ENCODE assay signal across 8 cellular contexts in the genomic region with DNA sequence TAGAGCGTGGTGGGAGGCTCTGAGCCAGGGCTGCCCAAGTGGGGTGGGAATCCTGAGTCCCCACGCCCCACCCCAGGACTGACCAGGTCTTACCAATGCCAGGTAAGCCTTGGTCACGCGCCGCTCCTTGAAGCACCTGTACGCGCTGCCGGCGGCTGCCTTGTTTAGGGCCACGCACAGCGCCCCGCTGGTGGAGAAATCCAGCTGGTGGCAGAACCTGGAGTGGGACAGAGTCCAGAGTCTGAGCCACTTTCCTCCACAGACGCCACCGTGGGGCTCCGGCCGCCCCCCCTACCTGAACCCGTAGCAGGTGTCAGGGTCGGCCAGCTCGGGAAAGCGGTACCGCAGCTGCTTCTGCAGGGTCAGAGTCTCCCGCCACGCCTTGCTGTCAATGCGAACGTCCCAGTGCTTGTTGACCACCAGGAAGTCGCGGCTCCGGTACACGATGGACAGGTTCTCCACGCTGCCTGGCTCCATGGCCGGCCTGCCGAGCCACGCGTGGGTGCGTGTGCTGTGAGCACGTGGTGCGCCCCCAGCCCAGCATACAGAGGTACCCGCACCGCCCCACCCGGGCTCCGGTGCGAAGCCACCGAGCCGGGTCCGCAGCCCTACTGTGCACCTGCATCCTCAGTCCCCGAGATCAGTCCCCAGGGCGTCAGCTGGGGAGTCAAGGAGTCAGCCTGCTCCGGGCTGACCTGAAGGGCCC. TPM values are rescaled to one million over a fixed set of nuclear protein-coding genes. Genes with fewer than 3 reads are reported as not detected.
A peak's percentile ranks its signal among the peaks of the same experiment; 100 is the strongest.
DNase-seq lines count a peak whose midpoint lies in the region; ATAC-seq, FAIRE-seq and TF ChIP-seq lines count a peak whose summit lies in the region.

No MANE protein-coding gene starts in this region.

- H3K4me3 ChIP-seq in A549 (peak overlapping the region; percentile 93), HFF-Myc (replicated peaks; ENCODE audit: low read depth, low read length) (peak overlapping the region; percentile 91), astrocyte of the cerebellum (ENCODE audit: low read depth, low read length) (peak overlapping the region; percentile 91), mesodermal cell (ENCODE audit: extremely low read depth, insufficient read depth, low read length, poor library complexity, severe bottlenecking) (peak overlapping the region; percentile 83)

- TF ChIP-seq RAD21 in A549 (conservative IDR thresholded peaks at IDR 0.05 in 1 of 2, IDR thresholded peaks at IDR 0.05 in 1 of 2): no peak

- peaks cover 52% of the 10 kb centered on the region for H3K36me3 ChIP-seq in mesodermal cell (ENCODE audit: control insufficient read depth, insufficient read depth, low read length)

- CTCF ChIA-PET in A549 (lab: Yijun Ruan, JAX): interaction anchor here (0.6 to 10.1 kb wide), 11 partner anchors 9 to 240 kb away, joined by 3 to 205 read pairs (median 27); a partner anchor contains a TSS

- H3K4me1 ChIP-seq in A549 (peaks cover 27% of the 10 kb centered on the region), mesodermal cell (ENCODE audit: control insufficient read depth, insufficient read depth, low read length, poor library complexity, severe bottlenecking) (no peaks in the 10 kb centered on the region)

- TF ChIP-seq POLR2A in A549 (IDR thresholded peaks at IDR 0.05; ENCODE audit: low read length): no peak

- no peak for FAIRE-seq in A549 (lab: Jason Lieb, UNC)

- H3K4me2 ChIP-seq in A549: peak overlapping the region; percentile 100

- POLR2A ChIA-PET in A549 (lab: Yijun Ruan, JAX): interaction anchor here (1.3 to 1.8 kb wide), 3 partner anchors 16 to 81 kb away, joined by 3 to 8 read pairs (median 5); a partner anchor contains a TSS

- WGBS in A549 (ENCODE audit: missing lambda C conversion rate): 56% methylated on average over 24 of the region's 48 CpGs
- WGBS in mesodermal cell (ENCODE audit: insufficient coverage in 2 of 2), 2 experiments: 51% methylated on average over 38 to 46 of the region's 48 CpGs

- H3K9me3 ChIP-seq in A549 (no peaks in the 10 kb centered on the region), mesodermal cell (ENCODE audit: control insufficient read depth, low read length) (no peaks in the 10 kb centered on the region)

- TF ChIP-seq CTCF in A549 (IDR thresholded peaks at IDR 0.05) (no peak), HFF-Myc (IDR thresholded peaks at IDR 0.05; ENCODE audit: low read depth, low read length, missing control alignments) (no peak), astrocyte of the cerebellum (IDR thresholded peaks at IDR 0.05; ENCODE audit: low read depth, low read length, missing control alignments) (no peak)

- DNase-seq in A549 (ENCODE audit: low read depth in 1 of 2, low spot score in 1 of 2) (no peak), HFF-Myc (ENCODE audit: extremely low read depth, low read depth) (no peak), astrocyte of the cerebellum (ENCODE audit: low read depth) (no peak), NCI-H1694 treated with DMSO at 0.1 percent for 48 hours (lab: John Stamatoyannopoulos, UW) (no peak), GOT3 (lab: John Stamatoyannopoulos, UW) (no peak), activated gamma-delta T cell (lab: John Stamatoyannopoulos, UW) (no peak)
- DNase-seq in effector CD4-positive, alpha-beta T cell: no peak

- TF ChIP-seq EP300 in A549 (IDR thresholded peaks at IDR 0.05): no peak

- in situ Hi-C loops in astrocyte of the cerebellum (cut with HindIII; ENCODE audit: low sequenced_read_pairs): no loop called here

- ATAC-seq in A549: peak; percentile 0 to 2; a peak in 1 of 6 replicates

- H3K27ac ChIP-seq in A549 (peak overlapping the region; percentile 84 to 92), mesodermal cell (ENCODE audit: low read depth, low read length, severe bottlenecking) (no peak overlapping the region)

TF ChIP-seq in A549, 52 proteins besides CTCF, POLR2A, EP300 and RAD21:
- TF ChIP-seq, protein P1, sequence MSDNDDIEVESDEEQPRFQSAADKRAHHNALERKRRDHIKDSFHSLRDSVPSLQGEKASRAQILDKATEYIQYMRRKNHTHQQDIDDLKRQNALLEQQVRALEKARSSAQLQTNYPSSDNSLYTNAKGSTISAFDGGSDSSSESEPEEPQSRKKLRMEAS (IDR thresholded peaks at IDR 0.05): peak; percentile 55; the same call in 1 of the 2 replicates
- TF ChIP-seq FOSL2 (IDR thresholded peaks at IDR 0.05) (no peak), FOSL2 (CRISPR knock-in tag; IDR thresholded peaks at IDR 0.05) (no peak), BHLHE40 (IDR thresholded peaks at IDR 0.05; ENCODE audit: low read depth, low read length) (no peak), SREBF2 (IDR thresholded peaks at IDR 0.05) (no peak)

RNA-seq across cellular contexts. Expression of a gene that starts 0.8 kb away (rescaled TPM):
- polyA plus RNA-seq in A549 (2011; rRNA removed): 10.6 and 10.8 TPM in 2 replicates
- polyA plus RNA-seq in A549 (2012; cell fraction: cytosol; rRNA removed): 39.4 and 56.4 TPM in 2 replicates
- polyA plus RNA-seq in A549 (2012; cell fraction: nucleus; rRNA removed): 69.2 and 88.7 TPM in 2 replicates
- polyA plus RNA-seq in A549 (2017; fragmentation: RNase III; extraction: RNeasy Plus Mini Kit Qiagen cat#74134 plus additional on column Dnase treatment): 26.9 to 29.3 TPM (median 29.0 TPM) in 3 replicates
- polyA minus RNA-seq in A549 (2011; rRNA and poly(A)+ RNA removed): 8.6 and 10.2 TPM in 2 replicates
- polyA plus RNA-seq in mesodermal cell (2013, experiment 1 of 2): 16.5 TPM
- polyA plus RNA-seq in mesodermal cell (2013, experiment 2 of 2): 14.0 TPM

RNA-seq across cellular contexts. Expression of a gene that starts 1.0 kb away (rescaled TPM):
- polyA plus RNA-seq in A549 (2011; rRNA removed) (4.8 and 5.1 TPM in 2 replicates), A549 (2017; fragmentation: RNase III; extraction: RNeasy Plus Mini Kit Qiagen cat#74134 plus additional on column Dnase treatment) (32.5 to 36.7 TPM (median 33.8 TPM) in 3 replicates)
- polyA plus RNA-seq in A549 (2012; cell fraction: cytosol; rRNA removed): 37.0 and 43.6 TPM in 2 replicates
- 376 and 424 TPM in 2 replicates for polyA plus RNA-seq in A549 (2012; cell fraction: nucleus; rRNA removed)
- 1.9 and 4.8 TPM in 2 replicates for polyA minus RNA-seq in A549 (2011; rRNA and poly(A)+ RNA removed)
- 36.2 TPM for polyA plus RNA-seq in mesodermal cell (2013, experiment 1 of 2)
- polyA plus RNA-seq in mesodermal cell (2013, experiment 2 of 2): 36.7 TPM

RNA-seq across cellular contexts. Expression of a gene that starts 13.1 kb away (rescaled TPM):
- polyA plus RNA-seq in A549 (2011; rRNA removed) (not detected in 2 replicates), A549 (2017; fragmentation: RNase III; extraction: RNeasy Plus Mini Kit Qiagen cat#74134 plus additional on column Dnase treatment) (0.09 TPM in 1 of 3 replicates, not detected in the others)
- polyA plus RNA-seq in A549 (2012; cell fraction: cytosol; rRNA removed): not detected in 2 replicates
- not detected in 2 replicates for polyA plus RNA-seq in A549 (2012; cell fraction: nucleus; rRNA removed)
- not detected in 2 replicates for polyA minus RNA-seq in A549 (2011; rRNA and poly(A)+ RNA removed)
- not detected for polyA plus RNA-seq in mesodermal cell (2013, experiment 1 of 2)
- not detected for polyA plus RNA-seq in mesodermal cell (2013, experiment 2 of 2)

RNA-seq across cellular contexts. Expression of a gene that starts 26.9 kb away (rescaled TPM):
- polyA plus RNA-seq in A549 (2011; rRNA removed) (1.8 and 2.4 TPM in 2 replicates), A549 (2017; fragmentation: RNase III; extraction: RNeasy Plus Mini Kit Qiagen cat#74134 plus additional on column Dnase treatment) (2.7 to 3.6 TPM (median 3.1 TPM) in 3 replicates)
- polyA plus RNA-seq in A549 (2012; cell fraction: cytosol; rRNA removed): 2.9 and 3.4 TPM in 2 replicates
- polyA plus RNA-seq in A549 (2012; cell fraction: nucleus; rRNA removed): 14.2 and 16.0 TPM in 2 replicates
- 0.58 and 0.78 TPM in 2 replicates for polyA minus RNA-seq in A549 (2011; rRNA and poly(A)+ RNA removed)
- not detected for polyA plus RNA-seq in mesodermal cell (2013, experiment 1 of 2)
- not detected for polyA plus RNA-seq in mesodermal cell (2013, experiment 2 of 2)

RNA-seq across cellular contexts. Expression of a gene that starts 46.6 kb away (rescaled TPM):
- polyA plus RNA-seq in A549 (2011; rRNA removed): 17.4 and 19.3 TPM in 2 replicates
- polyA plus RNA-seq in A549 (2012; cell fraction: cytosol; rRNA removed): 21.3 and 25.7 TPM in 2 replicates
- 71.8 and 110 TPM in 2 replicates for polyA plus RNA-seq in A549 (2012; cell fraction: nucleus; rRNA removed)
- polyA plus RNA-seq in A549 (2017; fragmentation: RNase III; extraction: RNeasy Plus Mini Kit Qiagen cat#74134 plus additional on column Dnase treatment): 20.9 to 24.6 TPM (median 23.0 TPM) in 3 replicates
- 27.8 and 29.0 TPM in 2 replicates for polyA minus RNA-seq in A549 (2011; rRNA and poly(A)+ RNA removed)
- 38.7 TPM for polyA plus RNA-seq in mesodermal cell (2013, experiment 1 of 2)
- 27.2 TPM for polyA plus RNA-seq in mesodermal cell (2013, experiment 2 of 2)
